Comparison of ENCODE assay signal across 8 cellular contexts in the genomic region with DNA sequence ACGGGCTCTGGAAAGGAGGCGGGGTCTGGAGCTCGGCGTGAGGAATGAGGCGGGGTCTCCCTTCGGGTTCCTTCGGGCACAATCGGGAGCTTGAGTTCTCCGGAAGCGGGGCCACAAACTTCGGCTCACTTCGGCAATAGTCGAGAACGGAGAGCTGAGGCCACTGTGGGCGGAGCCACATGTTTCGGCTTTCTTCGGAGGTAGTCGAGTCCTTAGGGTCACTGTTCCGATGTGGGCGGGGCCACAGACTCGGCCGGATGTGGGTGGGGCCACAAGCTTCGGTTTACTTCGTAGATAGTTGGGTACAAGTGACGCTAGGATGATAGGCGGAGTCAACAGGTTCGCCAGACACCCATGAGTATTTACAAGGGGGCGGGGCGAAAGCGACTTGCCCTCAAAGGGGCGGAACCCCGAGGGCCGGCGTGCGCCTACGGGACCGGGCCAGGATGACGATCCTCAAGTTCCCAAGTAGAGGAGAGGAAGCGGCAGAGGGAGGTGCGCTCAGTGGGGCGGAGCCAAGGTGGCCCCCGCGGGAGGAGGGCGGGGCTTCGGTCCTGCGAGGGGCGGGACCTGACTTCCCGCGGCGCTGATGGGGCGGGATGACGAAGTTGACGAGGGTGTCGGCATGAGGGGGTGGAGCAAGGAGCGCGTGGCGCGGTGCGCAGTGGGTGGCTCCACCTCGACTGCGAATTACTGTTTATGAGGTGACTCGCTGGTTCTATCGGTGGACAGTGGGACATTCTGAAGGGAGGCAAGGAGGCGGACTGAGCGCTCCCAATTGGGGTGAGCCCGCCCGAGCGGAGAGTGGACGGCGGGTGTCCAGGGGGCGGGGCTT. TPM values are rescaled to one million over a fixed set of nuclear protein-coding genes. Genes with fewer than 3 reads are reported as not detected.
A peak's percentile ranks its signal among the peaks of the same experiment; 100 is the strongest.
DNase-seq lines count a peak whose midpoint lies in the region; ATAC-seq, FAIRE-seq and TF ChIP-seq lines count a peak whose summit lies in the region.

No MANE protein-coding gene starts in this region.

- H3K27me3 ChIP-seq in small intestine (ENCODE audit: control insufficient read depth in 2 of 2, insufficient read depth in 2 of 2, low read length in 2 of 2) = no peaks in the 10 kb centered on the region

- CTCF ChIA-PET in activated B cell treated with CpG ODN at 0.5 μM for 24 hours (lab: Charles Lee) = interaction anchor here (0.6 to 2.2 kb wide), 12 partner anchors 9 to 209 kb away, joined by 3 to 13 read pairs (median 4); a partner anchor contains a TSS

- peak; percentile 94 for FAIRE-seq in small intestine (lab: Jason Lieb, UNC)

- 0% methylated on average over 61 to 71 of the region's 71 CpGs for WGBS in small intestine, 3 donors

- no peaks in the 10 kb centered on the region for H3K9me3 ChIP-seq in small intestine (ENCODE audit: control insufficient read depth, low read depth)

- H3K4me1 ChIP-seq in small intestine (ENCODE audit: control insufficient read depth in 2 of 2, insufficient read depth in 1 of 2, low read depth in 1 of 2, low read length in 1 of 2) = peaks cover 8 to 9% of the 10 kb centered on the region in 2 donors

- peak; percentile 49 for ATAC-seq in GM19023 (IDR thresholded peaks at IDR 0.05; ENCODE audit: unreplicated experiment)
- peak; percentile 48 for ATAC-seq in HG03196 (IDR thresholded peaks at IDR 0.05; ENCODE audit: unreplicated experiment)
- ATAC-seq in activated B cell treated with CpG ODN at 0.5 μM for 24 hours (ENCODE audit: low read depth) = peak; percentile 57

- H3K27ac ChIP-seq in caudate nucleus (ENCODE audit: low read depth, low read length) (peak overlapping the region; percentile 100), small intestine (ENCODE audit: low read depth in 1 of 2, low read length in 1 of 2) (peak overlapping the region; percentile 93 to 100)

- POLR2A ChIA-PET in activated B cell treated with CpG ODN at 0.5 μM for 24 hours (lab: Charles Lee) = interaction anchor here (0.6 to 7.7 kb wide), 24 partner anchors 11 to 1931 kb away, joined by 3 to 244 read pairs (median 6); a partner anchor contains a TSS

- intact Hi-C loops in activated B cell treated with CpG ODN at 0.5 μM for 24 hours (cut with micrococcal nuclease) = loop anchor here (1.0 kb wide), 8 partner anchors 10 to 323 kb away; a partner anchor contains a TSS

- H3K36me3 ChIP-seq in small intestine (ENCODE audit: control insufficient read depth in 2 of 2, insufficient read depth in 2 of 2, low read length in 2 of 2) = peaks cover 2 to 9% of the 10 kb centered on the region in 2 donors

- H3K27ac Mint-ChIP-seq in activated B cell treated with CpG ODN at 0.5 μM for 24 hours = peak overlapping the region; percentile 98

- peaks cover 32% of the 10 kb centered on the region for H3K36me3 Mint-ChIP-seq in activated B cell treated with CpG ODN at 0.5 μM for 24 hours (ENCODE audit: low read depth)

- H3K4me3 Mint-ChIP-seq in activated B cell treated with CpG ODN at 0.5 μM for 24 hours = peak overlapping the region; percentile 90

- H3K4me1 Mint-ChIP-seq in activated B cell treated with CpG ODN at 0.5 μM for 24 hours = peaks cover 35% of the 10 kb centered on the region

- DNase-seq in AG08396 (ENCODE audit: low spot score) (peak; percentile 98), NCI-H226 (peak; percentile 99), activated B cell treated with CpG ODN at 0.5 μM for 24 hours (peak; percentile 99), caudate nucleus (lab: John Stamatoyannopoulos, UW) (peak; percentile 97 to 100 (median 100)), iPS-NIHi7 (ENCODE audit: extremely low spot score) (peak; percentile 89), small intestine (peak; percentile 100)

- TF ChIP-seq CTCF in activated B cell treated with CpG ODN at 0.5 μM for 24 hours (IDR thresholded peaks at IDR 0.05) = no peak

- no peaks in the 10 kb centered on the region for H3K27me3 Mint-ChIP-seq in activated B cell treated with CpG ODN at 0.5 μM for 24 hours

- peak overlapping the region in 1 of 2 donors; percentile 70 for H3K4me3 ChIP-seq in small intestine (ENCODE audit: low read depth in 1 of 2, low read length in 2 of 2)

- H3K9me3 Mint-ChIP-seq in activated B cell treated with CpG ODN at 0.5 μM for 24 hours = no peaks in the 10 kb centered on the region

RNA-seq across cellular contexts. Expression of a gene that starts 0.5 kb away (rescaled TPM):
- 15.2 and 21.4 TPM in 2 replicates for total RNA-seq in activated B cell treated with CpG ODN at 0.5 μM for 24 hours
- 10 to 100 TPM; 47.8 to 55.2 (median 54.2) TPM for polyA plus RNA-seq in small intestine

RNA-seq across cellular contexts. Expression of a gene that starts 1.2 kb away (rescaled TPM):
- 15.0 and 19.4 TPM in 2 replicates for total RNA-seq in activated B cell treated with CpG ODN at 0.5 μM for 24 hours
- 10 to 100 TPM; 32.7 to 50.3 (median 39.3) TPM for polyA plus RNA-seq in small intestine

RNA-seq across cellular contexts. Expression of a gene that starts 10.8 kb away (rescaled TPM):
- 1,946 and 2,185 TPM in 2 replicates for total RNA-seq in activated B cell treated with CpG ODN at 0.5 μM for 24 hours
- polyA plus RNA-seq in small intestine = 1,000 to 10,000 TPM; 2,119 to 4,773 (median 4,210) TPM

RNA-seq across cellular contexts. Expression of a gene that starts 16.9 kb away (rescaled TPM):
- not detected in 2 replicates for total RNA-seq in activated B cell treated with CpG ODN at 0.5 μM for 24 hours
- polyA plus RNA-seq in small intestine = 100 to 1,000 TPM in 2 of 3 donors, 10 to 100 TPM in 1; 40.6 to 174 (median 118) TPM

RNA-seq across cellular contexts. Expression of a gene that starts 30.4 kb away (rescaled TPM):
- 8.3 and 8.4 TPM in 2 replicates for total RNA-seq in activated B cell treated with CpG ODN at 0.5 μM for 24 hours
- polyA plus RNA-seq in small intestine = 10 to 100 TPM in 1 of 3 donors, 1 to 10 TPM in 2; 6.7 to 11.1 (median 9.7) TPM
